16 cellular contexts compared by ENCODE assay signal in genomic region chr3:48680811-48681540, GRCh38. TPM values are rescaled to one million over a fixed set of nuclear protein-coding genes. Genes with fewer than 3 reads are reported as not detected.
DNase-seq lines count a peak whose midpoint lies in the region; ATAC-seq and TF ChIP-seq lines count a peak whose summit lies in the region.
"Had no signal": no experiment of that assay in that cellular context is flagged by ENCODE, and none has a peak within 500 bp of the region (broad histone marks: within the 10 kb centered on the region; RNA-seq: fewer than 3 reads in every experiment).

No MANE protein-coding gene starts in this region.

- POLR2A ChIA-PET in HEK293 (lab: Yijun Ruan, JAX) = no interaction called here

- no peak overlapping the region for H3K4me3 ChIP-seq in HEK293 (ENCODE audit: low read depth, low read length)

- peak overlapping the region; percentile 64 for H3K27ac Mint-ChIP-seq in activated naive CD4-positive, alpha-beta T cell treated with anti-CD3 and anti-CD28 coated beads, Interleukin-2, amount 10 ng/mL, durations not matched to agents 7 days and 5 days
- H3K27ac Mint-ChIP-seq in endothelial cell (ENCODE audit: unreplicated experiment) = peak overlapping the region; percentile 50
- H3K27ac Mint-ChIP-seq: HFFc6 had no signal

- TF ChIP-seq CTCF in HEK293 (tag by site-specific recombination; IDR thresholded peaks at IDR 0.05) = no peak
- no peak for TF ChIP-seq CTCF in endothelial cell (IDR thresholded peaks at IDR 0.05; ENCODE audit: unreplicated experiment)

- H3K4me1 Mint-ChIP-seq in activated naive CD4-positive, alpha-beta T cell treated with anti-CD3 and anti-CD28 coated beads, Interleukin-2, amount 10 ng/mL, durations not matched to agents 7 days and 5 days = peaks cover 48% of the 10 kb centered on the region
- H3K4me1 Mint-ChIP-seq in endothelial cell (ENCODE audit: unreplicated experiment) = peaks cover 28% of the 10 kb centered on the region

- H3K9me3 Mint-ChIP-seq in activated naive CD4-positive, alpha-beta T cell treated with anti-CD3 and anti-CD28 coated beads, Interleukin-2, amount 10 ng/mL, durations not matched to agents 7 days and 5 days = no peaks in the 10 kb centered on the region
- H3K9me3 Mint-ChIP-seq in endothelial cell (ENCODE audit: unreplicated experiment) = no peaks in the 10 kb centered on the region
- H3K9me3 Mint-ChIP-seq: HFFc6 had no signal

- H3K36me3 ChIP-seq in HEK293 (ENCODE audit: control insufficient read depth in 2 of 2, insufficient read depth in 1 of 2, low read length in 2 of 2) = peaks cover 3 to 71% of the 10 kb centered on the region in 2 experiments; a peak in 2 of 3 replicates

- no peak for ATAC-seq in HG03378 (IDR thresholded peaks at IDR 0.05; ENCODE audit: unreplicated experiment)

- peaks cover 57% of the 10 kb centered on the region for H3K36me3 Mint-ChIP-seq in activated naive CD4-positive, alpha-beta T cell treated with anti-CD3 and anti-CD28 coated beads, Interleukin-2, amount 10 ng/mL, durations not matched to agents 7 days and 5 days
- peaks cover 44% of the 10 kb centered on the region for H3K36me3 Mint-ChIP-seq in endothelial cell (ENCODE audit: low read depth, unreplicated experiment)

- peaks cover 9% of the 10 kb centered on the region for H3K4me1 ChIP-seq in HEK293 (ENCODE audit: control insufficient read depth, insufficient read depth, low read length)

- no peak for DNase-seq in activated naive CD4-positive, alpha-beta T cell treated with anti-CD3 and anti-CD28 coated beads, Interleukin-2, amount 10 ng/mL, durations not matched to agents 7 days and 5 days
- DNase-seq in activated naive CD4-positive, alpha-beta T cell treated with anti-CD3 and anti-CD28 coated beads, Interleukin-2, amount 50 U/mL, for 16 hours = no peak
- no peak for DNase-seq in endothelial cell (ENCODE audit: low spot score)
- peak; percentile 66 for DNase-seq in posterior vena cava (ENCODE audit: low spot score)
- DNase-seq in NCI-H226 = no peak
- DNase-seq: GF-D8, HFFc6, KBM-7, NCI-H1092, NCI-H345, NCI-H526 treated with DMSO at 0.1 percent for 48 hours, RPMI8226 had no signal

- no peaks in the 10 kb centered on the region for H3K9me3 ChIP-seq in HEK293 (ENCODE audit: control insufficient read depth, insufficient read depth, low read depth, low read length)

- CTCF ChIA-PET in activated naive CD4-positive, alpha-beta T cell treated with anti-CD3 and anti-CD28 coated beads, Interleukin-2, amount 10 ng/mL, durations not matched to agents 7 days and 5 days (lab: Charles Lee) = no interaction called here
- CTCF ChIA-PET in HEK293 (lab: Yijun Ruan, JAX) = no interaction called here

- intact Hi-C loops in posterior vena cava (cut with DNase I) = loop anchor here in 1 of 2 donors (10.0 kb wide), 1 partner anchor 216 kb away; a partner anchor contains a TSS

- H3K27ac ChIP-seq in HEK293 (ENCODE audit: extremely low read depth, low read depth, low read length) = no peak overlapping the region

- H3K4me3 Mint-ChIP-seq in activated naive CD4-positive, alpha-beta T cell treated with anti-CD3 and anti-CD28 coated beads, Interleukin-2, amount 10 ng/mL, durations not matched to agents 7 days and 5 days = no peak overlapping the region
- H3K4me3 Mint-ChIP-seq in endothelial cell (ENCODE audit: unreplicated experiment) = peak overlapping the region; percentile 76
- H3K4me3 Mint-ChIP-seq: HFFc6 had no signal

- H3K27me3 Mint-ChIP-seq in activated naive CD4-positive, alpha-beta T cell treated with anti-CD3 and anti-CD28 coated beads, Interleukin-2, amount 10 ng/mL, durations not matched to agents 7 days and 5 days = no peaks in the 10 kb centered on the region
- peaks cover 14% of the 10 kb centered on the region for H3K27me3 Mint-ChIP-seq in endothelial cell (ENCODE audit: unreplicated experiment)

TF ChIP-seq in HEK293, 187 proteins besides CTCF, POLR2A, EP300 and RAD21:
- TF ChIP-seq EGR2 (tag by site-specific recombination; IDR thresholded peaks at IDR 0.05; ENCODE audit: low read depth) (peak; percentile 65), ZNF449 (tag by site-specific recombination; IDR thresholded peaks at IDR 0.05) (no peak)

RNA-seq across cellular contexts. Expression of gene NCKIPSD, which starts 4.7 kb away (rescaled TPM):
- total RNA-seq in endothelial cell (ENCODE audit: unreplicated experiment) = 34.1 TPM
- 10 to 100 TPM; 14.0 to 19.8 TPM for total RNA-seq in posterior vena cava

RNA-seq across cellular contexts. Expression of gene CELSR3, which starts 18.3 kb away (rescaled TPM):
- total RNA-seq in endothelial cell (ENCODE audit: unreplicated experiment) (7.6 TPM), posterior vena cava (under 1 TPM; 0.65 to 0.67 TPM)

RNA-seq across cellular contexts. Expression of gene IP6K2, which starts 36.0 kb away (rescaled TPM):
- 87.9 TPM for total RNA-seq in endothelial cell (ENCODE audit: unreplicated experiment)
- total RNA-seq in posterior vena cava = 10 to 100 TPM; 24.6 to 33.1 TPM

RNA-seq across cellular contexts. Expression of gene SLC26A6, which starts 45.7 kb away (rescaled TPM):
- total RNA-seq in endothelial cell (ENCODE audit: unreplicated experiment) (76.1 TPM), posterior vena cava (10 to 100 TPM in 1 of 2 donors, 1 to 10 TPM in 1; 7.0 to 11.7 TPM)

RNA-seq across cellular contexts. Expression of gene TMEM89, which starts 59.4 kb away (rescaled TPM):
- 0.44 TPM for total RNA-seq in endothelial cell (ENCODE audit: unreplicated experiment)
- not detected for total RNA-seq in posterior vena cava
- total RNA-seq: A673, H1 had no signal
